26 cellular contexts compared by ENCODE assay signal in the genomic region with DNA sequence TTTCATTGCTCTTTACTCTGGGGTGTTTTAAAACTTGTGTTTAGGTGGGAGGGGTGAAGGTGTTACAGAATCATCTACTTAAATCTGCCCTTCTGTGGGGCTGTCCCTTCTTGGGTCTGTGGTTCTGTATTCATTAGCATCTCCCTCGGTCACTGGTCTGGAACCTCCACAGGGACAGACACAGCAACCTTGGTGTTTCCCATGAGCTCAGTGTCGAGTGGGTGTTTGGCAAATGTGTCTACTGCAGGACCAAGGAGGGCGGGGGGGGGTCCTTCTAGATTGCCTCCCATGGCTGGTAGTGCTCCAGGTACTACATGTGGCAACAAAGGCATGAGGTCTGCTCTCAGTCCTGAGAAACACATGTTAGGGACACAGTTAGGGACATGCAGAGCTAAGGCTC.
"Had no signal": no experiment of that assay in that cellular context is flagged by ENCODE, and none has a peak within 500 bp of the region (broad histone marks: within the 10 kb centered on the region; RNA-seq: fewer than 3 reads in every experiment).

No MANE protein-coding gene starts in this region.

- H3K27me3 ChIP-seq: suprapubic skin, testis, tibial nerve, transverse colon, upper lobe of left lung, upper lobe of right lung, uterus, vagina had no signal

- H3K4me3 ChIP-seq: stomach, suprapubic skin, testis, thoracic aorta, tibial artery, tibial nerve, transverse colon, upper lobe of left lung, upper lobe of right lung, uterus, vagina had no signal

- H3K4me1 Mint-ChIP-seq: stimulated activated effector memory CD8-positive, alpha-beta T cell treated with anti-CD3 and anti-CD28 coated beads, Interleukin-12 subunit alpha, Interleukin-12 subunit beta, amount 100 ng/mL, for 72 hours; stimulated activated naive CD8-positive, alpha-beta T cell treated with anti-CD3 and anti-CD28 coated beads, Interleukin-15, amount 100 ng/mL, for 72 hours had no signal

- ATAC-seq: stimulated activated effector memory CD8-positive, alpha-beta T cell treated with anti-CD3 and anti-CD28 coated beads, Interleukin-12 subunit alpha, Interleukin-12 subunit beta, amount 100 ng/mL, for 72 hours; stimulated activated naive CD8-positive, alpha-beta T cell treated with anti-CD3 and anti-CD28 coated beads, Interleukin-15, amount 100 ng/mL, for 72 hours; stimulated activated naive CD8-positive, alpha-beta T cell treated with anti-CD3 and anti-CD28 coated beads, Interleukin-15, Interleukin-2, amounts not matched to agents 100 U/mL and 50 U/mL, for 24 hours; upper lobe of right lung had no signal

- H3K4me3 Mint-ChIP-seq: stimulated activated effector memory CD8-positive, alpha-beta T cell treated with anti-CD3 and anti-CD28 coated beads, Interleukin-12 subunit alpha, Interleukin-12 subunit beta, amount 100 ng/mL, for 72 hours; stimulated activated naive CD8-positive, alpha-beta T cell treated with anti-CD3 and anti-CD28 coated beads, Interleukin-15, amount 100 ng/mL, for 72 hours; stimulated activated naive CD8-positive, alpha-beta T cell treated with anti-CD3 and anti-CD28 coated beads, Interleukin-15, Interleukin-2, amounts not matched to agents 100 ng/mL and 50 ng/mL, for 24 hours; type B pancreatic cell had no signal

- H3K4me1 ChIP-seq: stomach, suprapubic skin, testis, tibial artery, tibial nerve, transverse colon, upper lobe of left lung, uterus, vagina had no signal

- H3K36me3 Mint-ChIP-seq: stimulated activated effector memory CD8-positive, alpha-beta T cell treated with anti-CD3 and anti-CD28 coated beads, Interleukin-12 subunit alpha, Interleukin-12 subunit beta, amount 100 ng/mL, for 72 hours; type B pancreatic cell had no signal

- H3K36me3 ChIP-seq: stomach, suprapubic skin, thoracic aorta, tibial artery, tibial nerve, transverse colon, upper lobe of left lung, upper lobe of right lung, uterus, vagina had no signal

- H3K27ac ChIP-seq: stomach, suprapubic skin, testis, thoracic aorta, tibial artery, tibial nerve, transverse colon, upper lobe of left lung, upper lobe of right lung, uterus, vagina had no signal

- H3K9me3 Mint-ChIP-seq: stimulated activated effector memory CD8-positive, alpha-beta T cell treated with anti-CD3 and anti-CD28 coated beads, Interleukin-12 subunit alpha, Interleukin-12 subunit beta, amount 100 ng/mL, for 72 hours; stimulated activated naive CD8-positive, alpha-beta T cell treated with anti-CD3 and anti-CD28 coated beads, Interleukin-15, amount 100 ng/mL, for 72 hours; stimulated activated naive CD8-positive, alpha-beta T cell treated with anti-CD3 and anti-CD28 coated beads, Interleukin-15, Interleukin-2, amounts not matched to agents 100 ng/mL and 50 ng/mL, for 24 hours; type B pancreatic cell had no signal

- H3K9me3 ChIP-seq: stomach, suprapubic skin, testis, thoracic aorta, tibial artery, tibial nerve, transverse colon, upper lobe of left lung, upper lobe of right lung, uterus, vagina had no signal

- DNase-seq: stimulated activated CD4-positive, alpha-beta T cell treated with anti-CD3 and anti-CD28 coated beads, Interleukin-1b, Interleukin-23, amount 100 ng/mL, for 48 hours; stimulated activated CD4-positive, alpha-beta T cell treated with anti-CD3 and anti-CD28 coated beads, Interleukin-2, amount 100 ng/mL, for 24 hours; stimulated activated CD4-positive, alpha-beta T cell treated with anti-CD3 and anti-CD28 coated beads, Interleukin-2, amount 100 ng/mL, for 48 hours; stimulated activated CD4-positive, alpha-beta T cell treated with anti-CD3 and anti-CD28 coated beads, Interleukin-4, amount 100 ng/mL, for 1 hour; stimulated activated CD4-positive, alpha-beta T cell treated with anti-CD3 and anti-CD28 coated beads, Interleukin-4, amount 100 ng/mL, for 24 hours; stimulated activated CD4-positive, alpha-beta T cell treated with anti-CD3 and anti-CD28 coated beads, Interleukin-4, amount 100 ng/mL, for 4 hours; stimulated activated CD8-positive, alpha-beta memory T cell treated with anti-CD3 and anti-CD28 coated beads, Interleukin-4, amount 100 ng/mL, for 48 hours; stimulated activated naive CD4-positive, alpha-beta T cell; stimulated activated naive CD4-positive, alpha-beta T cell treated with Interleukin-2 at 50 U/mL for 16 hours; stimulated activated naive CD8-positive, alpha-beta T cell treated with anti-CD3 and anti-CD28 coated beads, Interleukin-15, amount 100 ng/mL, for 72 hours; stimulated activated naive CD8-positive, alpha-beta T cell treated with anti-CD3 and anti-CD28 coated beads, Interleukin-15, Interleukin-2, amounts not matched to agents 100 U/mL and 50 U/mL, for 24 hours; stomach; substantia nigra; testis; tibial artery; transverse colon; upper lobe of left lung; upper lobe of right lung; uterus had no signal

- H3K27me3 Mint-ChIP-seq: stimulated activated naive CD8-positive, alpha-beta T cell treated with anti-CD3 and anti-CD28 coated beads, Interleukin-15, amount 100 ng/mL, for 72 hours; stimulated activated naive CD8-positive, alpha-beta T cell treated with anti-CD3 and anti-CD28 coated beads, Interleukin-15, Interleukin-2, amounts not matched to agents 100 ng/mL and 50 ng/mL, for 24 hours; type B pancreatic cell had no signal

- H3K27ac Mint-ChIP-seq: stimulated activated effector memory CD8-positive, alpha-beta T cell treated with anti-CD3 and anti-CD28 coated beads, Interleukin-12 subunit alpha, Interleukin-12 subunit beta, amount 100 ng/mL, for 72 hours; stimulated activated naive CD8-positive, alpha-beta T cell treated with anti-CD3 and anti-CD28 coated beads, Interleukin-15, amount 100 ng/mL, for 72 hours; stimulated activated naive CD8-positive, alpha-beta T cell treated with anti-CD3 and anti-CD28 coated beads, Interleukin-15, Interleukin-2, amounts not matched to agents 100 ng/mL and 50 ng/mL, for 24 hours; type B pancreatic cell had no signal
